In genomic region chr15:84752700-84753099, GRCh38 we compare ENCODE assay signal across 11 cellular contexts. TPM values are rescaled to one million over a fixed set of nuclear protein-coding genes. Genes with fewer than 3 reads are reported as not detected.
DNase-seq lines count a peak whose midpoint lies in the region; ATAC-seq and TF ChIP-seq lines count a peak whose summit lies in the region.
"Had no signal": no experiment of that assay in that cellular context is flagged by ENCODE, and none has a peak within 500 bp of the region (broad histone marks: within the 10 kb centered on the region; RNA-seq: fewer than 3 reads in every experiment).

No MANE protein-coding gene starts in this region.

- H3K4ac ChIP-seq in mesenchymal stem cell (ENCODE audit: low read depth in 1 of 2, low read length in 2 of 2) = no peak overlapping the region

- no peaks in the 10 kb centered on the region for H3K36me3 ChIP-seq in left ventricle myocardium inferior
- no peaks in the 10 kb centered on the region for H3K36me3 ChIP-seq in breast epithelium
- H3K36me3 ChIP-seq in mesenchymal stem cell (ENCODE audit: control insufficient read depth in 1 of 2, insufficient read depth in 2 of 2, low read depth in 1 of 2, low read length in 2 of 2) = peaks cover 0 to 2% of the 10 kb centered on the region in 2 experiments

- H2BK5ac ChIP-seq in mesenchymal stem cell (ENCODE audit: low read depth, low read length, poor library complexity, severe bottlenecking) = no peak overlapping the region

- intact Hi-C loops in left ventricle myocardium inferior (cut with micrococcal nuclease) (no loop called here), Right ventricle myocardium superior (cut with DNase I) (no loop called here), breast epithelium (cut with DNase I; ENCODE audit: low total_unique reads) (no loop called here), left colon (cut with DNase I, micrococcal nuclease) (no loop called here), sciatic nerve (cut with DNase I) (no loop called here)

- DNase-seq in left ventricle myocardium inferior (no peak), Right ventricle myocardium superior (no peak), breast epithelium (ENCODE audit: low spot score in 2 of 2) (no peak), mesenchymal stem cell (no peak), COLO668 (lab: John Stamatoyannopoulos, UW; ENCODE audit: unreplicated experiment) (no peak), NCI-H526 treated with DMSO at 0.1 percent for 48 hours (lab: John Stamatoyannopoulos, UW) (no peak), left colon (no peak), sciatic nerve (ENCODE audit: low spot score) (no peak)
- DNase-seq: activated CD4-positive, alpha-beta T cell treated with anti-CD3 and anti-CD28 coated beads, Interleukin-2, amount 50 U/mL, for 4 hours; NCI-H187 had no signal

- H3K4me3 ChIP-seq in left ventricle myocardium inferior (no peak overlapping the region), breast epithelium (peak overlapping the region in 1 of 3 donors; percentile 20), mesenchymal stem cell (ENCODE audit: insufficient read depth in 1 of 2, low read depth in 1 of 2, low read length in 2 of 2) (peak overlapping the region in 1 of 2 experiments; percentile 59)

- no peak overlapping the region for H2AFZ ChIP-seq in mesenchymal stem cell (ENCODE audit: low read depth, low read length)

- no peak overlapping the region for H3K4me2 ChIP-seq in mesenchymal stem cell (ENCODE audit: low read length, poor library complexity, severe bottlenecking)

- TF ChIP-seq CTCF in left ventricle myocardium inferior (IDR thresholded peaks at IDR 0.05; ENCODE audit: borderline replicate concordance) (no peak), breast epithelium (IDR thresholded peaks at IDR 0.05) (no peak)

- no peaks in the 10 kb centered on the region for H3K9me3 ChIP-seq in left ventricle myocardium inferior (replicated peaks)
- H3K9me3 ChIP-seq in breast epithelium = no peaks in the 10 kb centered on the region
- H3K9me3 ChIP-seq in mesenchymal stem cell (ENCODE audit: control insufficient read depth, low read length) = no peaks in the 10 kb centered on the region

- no peak overlapping the region for H3K18ac ChIP-seq in mesenchymal stem cell (ENCODE audit: low read depth in 1 of 2, low read length in 2 of 2)

- H3K9ac ChIP-seq in mesenchymal stem cell (ENCODE audit: low read length) = peak overlapping the region; percentile 20

- no peak overlapping the region for H2BK12ac ChIP-seq in mesenchymal stem cell (ENCODE audit: low read length in 2 of 2)

- ATAC-seq in Right ventricle myocardium superior (ENCODE audit: poor library complexity) = no peak
- ATAC-seq in left colon = no peak
- no peak for ATAC-seq in sciatic nerve

- H4K8ac ChIP-seq in mesenchymal stem cell (ENCODE audit: low read length) = no peak overlapping the region

- no peak for TF ChIP-seq POLR2A in breast epithelium (IDR thresholded peaks at IDR 0.05)

- WGBS in mesenchymal stem cell = 75% methylated on average over 2 of the region's 3 CpGs

- H3K4me1 ChIP-seq in left ventricle myocardium inferior (peaks cover 82% of the 10 kb centered on the region), breast epithelium (peaks cover 3 to 11% of the 10 kb centered on the region in 2 donors), mesenchymal stem cell (ENCODE audit: control insufficient read depth, insufficient read depth, low read depth, low read length) (peaks cover 12% of the 10 kb centered on the region)

- no peak overlapping the region for H3K14ac ChIP-seq in mesenchymal stem cell (ENCODE audit: low read length in 2 of 2)

- peaks cover 4% of the 10 kb centered on the region for H3K79me1 ChIP-seq in mesenchymal stem cell (replicated peaks; ENCODE audit: low read length, poor library complexity, severe bottlenecking)

- H3K27me3 ChIP-seq in left ventricle myocardium inferior (ENCODE audit: low read depth) = no peaks in the 10 kb centered on the region
- H3K27me3 ChIP-seq in breast epithelium = no peaks in the 10 kb centered on the region
- no peaks in the 10 kb centered on the region for H3K27me3 ChIP-seq in mesenchymal stem cell (ENCODE audit: control insufficient read depth in 1 of 2, insufficient read depth in 1 of 2, low read length in 2 of 2)

- H4K91ac ChIP-seq in mesenchymal stem cell (ENCODE audit: low read length) = no peak overlapping the region

- peak overlapping the region; percentile 43 for H3K27ac ChIP-seq in left ventricle myocardium inferior (replicated peaks)
- H3K27ac ChIP-seq in breast epithelium = peak overlapping the region; percentile 56 to 67
- peak overlapping the region; percentile 24 for H3K27ac ChIP-seq in mesenchymal stem cell (ENCODE audit: low read length, poor library complexity, severe bottlenecking)
- H3K27ac ChIP-seq: C4-2B had no signal

- H2AK5ac ChIP-seq in mesenchymal stem cell (ENCODE audit: low read length, severe bottlenecking) = no peak overlapping the region

- no peak overlapping the region for H3K23ac ChIP-seq in mesenchymal stem cell (ENCODE audit: low read length in 2 of 2)

- H2BK120ac ChIP-seq in mesenchymal stem cell (ENCODE audit: low read depth, low read length) = no peak overlapping the region

- H2BK15ac ChIP-seq in mesenchymal stem cell (ENCODE audit: low read depth, poor library complexity, severe bottlenecking) = no peak overlapping the region

RNA-seq across cellular contexts. Expression of gene ZNF592, which starts 4.3 kb away (rescaled TPM):
- total RNA-seq in left ventricle myocardium inferior = 19.0 TPM
- 16.3 TPM for total RNA-seq in Right ventricle myocardium superior
- 10 to 100 TPM; 14.1 to 18.4 (median 18.2) TPM for total RNA-seq in breast epithelium
- 11.9 TPM for polyA plus RNA-seq in mesenchymal stem cell (2013, experiment 1 of 2)
- polyA plus RNA-seq in mesenchymal stem cell (2013, experiment 2 of 2) = 11.2 TPM
- 10 to 100 TPM; 24.3 to 29.7 TPM for total RNA-seq in left colon
- total RNA-seq in sciatic nerve = 34.8 TPM

RNA-seq across cellular contexts. Expression of gene SEC11A, which starts 36.8 kb away (rescaled TPM):
- 80.0 TPM for total RNA-seq in left ventricle myocardium inferior
- 82.5 TPM for total RNA-seq in Right ventricle myocardium superior
- 100 to 1,000 TPM; 121 to 188 (median 122) TPM for total RNA-seq in breast epithelium
- polyA plus RNA-seq in mesenchymal stem cell (2013, experiment 1 of 2) = 265 TPM
- 272 TPM for polyA plus RNA-seq in mesenchymal stem cell (2013, experiment 2 of 2)
- 100 to 1,000 TPM; 128 to 130 TPM for total RNA-seq in left colon
- 119 TPM for total RNA-seq in sciatic nerve
